Comparison of ENCODE assay signal across 8 cellular contexts in the genomic region with DNA sequence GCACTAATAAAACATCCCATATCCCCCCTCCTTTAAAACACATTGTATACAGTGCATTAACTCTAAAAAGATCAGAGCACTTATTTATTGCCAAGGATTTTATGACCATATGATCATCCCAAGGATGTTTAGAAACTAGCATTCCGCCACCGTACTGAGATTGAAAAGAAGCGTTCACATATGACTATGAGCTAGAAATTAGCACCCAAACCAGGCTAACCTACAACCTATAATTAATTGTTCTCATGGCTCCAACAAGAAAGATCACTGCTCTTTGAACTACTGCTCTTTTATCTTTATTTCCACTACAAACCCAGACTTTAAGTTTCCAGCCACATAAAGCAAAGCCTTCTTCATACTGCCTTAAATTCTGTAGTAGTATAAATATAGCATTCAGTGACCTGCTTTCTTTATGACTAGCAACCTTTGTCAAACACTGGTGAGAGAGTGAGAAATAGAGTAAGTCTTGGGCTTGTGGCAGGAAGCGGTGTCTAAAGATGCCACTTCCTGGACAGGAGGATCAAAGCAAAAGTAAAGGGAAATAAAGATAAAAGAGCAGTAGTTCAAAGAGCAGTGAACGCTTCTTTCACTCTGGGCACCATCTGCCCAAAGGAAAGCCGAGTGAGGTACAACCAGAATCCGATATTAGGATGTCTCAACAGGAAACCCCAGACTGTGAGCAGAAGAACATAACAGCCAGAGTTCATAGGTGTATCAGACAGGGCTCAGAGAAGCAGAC.
A peak's percentile ranks its signal among the peaks of the same experiment; 100 is the strongest.
DNase-seq lines count a peak whose midpoint lies in the region; ATAC-seq and TF ChIP-seq lines count a peak whose summit lies in the region.

No MANE protein-coding gene starts in this region.

- peak overlapping the region in 1 of 12 donors; percentile 27 for H3K27ac ChIP-seq in heart left ventricle

- peaks cover 0 to 5% (median 0%) of the 10 kb centered on the region in 12 donors for H3K4me1 ChIP-seq in heart left ventricle

- H3K36me3 ChIP-seq in heart left ventricle: no peaks in the 10 kb centered on the region

- intact Hi-C loops in heart left ventricle (cut with DNase I): loop anchor here in 4 of 10 donors (5.0 to 10.0 kb wide), 4 partner anchors 202 to 493 kb away; no protein-coding TSS in a partner anchor

- WGBS in heart left ventricle, 4 donors: 76 to 82% (median 80%) methylated on average over 7 of the region's 7 CpGs

- no peak overlapping the region for H3K4me3 ChIP-seq in Jurkat, Clone E6-1 (ENCODE audit: low read length)
- no peak overlapping the region for H3K4me3 ChIP-seq in heart left ventricle

- ATAC-seq in heart left ventricle (no peak), SK-N-SH treated with all-trans-retinoic acid at 6 μM for 48 hours (no peak)

- no peak for TF ChIP-seq POLR2A in heart left ventricle (IDR thresholded peaks at IDR 0.05)

- TF ChIP-seq CTCF in heart left ventricle (IDR thresholded peaks at IDR 0.05): no peak

- no peaks in the 10 kb centered on the region for H3K9me3 ChIP-seq in heart left ventricle

- peak; percentile 58 for DNase-seq in activated gamma-delta T cell treated with Interleukin-2 at 50 U/mL for 16 hours
- DNase-seq in activated gamma-delta T cell (lab: John Stamatoyannopoulos, UW): no peak
- peak; percentile 98 for DNase-seq in Jurkat, Clone E6-1 (ENCODE audit: low read depth, low spot score)
- DNase-seq in activated T-cell treated with anti-CD3 and anti-CD28 coated beads for 1 hour (ENCODE audit: low read depth): peak; percentile 19
- peak; percentile 26 for DNase-seq in stimulated activated CD4-positive, alpha-beta T cell treated with anti-CD3 and anti-CD28 coated beads, Interleukin-2, amount 100 ng/mL, for 4 hours (ENCODE audit: low read depth)
- no peak for DNase-seq in heart left ventricle
- DNase-seq in NCI-H82 (lab: John Stamatoyannopoulos, UW): no peak

- no peaks in the 10 kb centered on the region for H3K27me3 ChIP-seq in heart left ventricle

TF ChIP-seq in SK-N-SH treated with all-trans-retinoic acid at 6 μM for 48 hours, 23 proteins besides CTCF, POLR2A, EP300 and RAD21:
- no peak for TF ChIP-seq ZFP3 (CRISPR knock-in tag; IDR thresholded peaks at IDR 0.05)
- no peak for TF ChIP-seq PATZ1 (CRISPR knock-in tag; IDR thresholded peaks at IDR 0.05; ENCODE audit: borderline replicate concordance)
- no peak for TF ChIP-seq POU6F1 (CRISPR knock-in tag; IDR thresholded peaks at IDR 0.05; ENCODE audit: borderline replicate concordance, low read depth)
- no peak for TF ChIP-seq RARB (CRISPR knock-in tag; IDR thresholded peaks at IDR 0.05)
- TF ChIP-seq ESRRG (CRISPR knock-in tag; IDR thresholded peaks at IDR 0.05): no peak
- TF ChIP-seq SNAI2 (CRISPR knock-in tag; IDR thresholded peaks at IDR 0.05): no peak
- no peak for TF ChIP-seq CSDC2 (CRISPR knock-in tag; IDR thresholded peaks at IDR 0.05)
- TF ChIP-seq GLIS3 (CRISPR knock-in tag; IDR thresholded peaks at IDR 0.05): no peak
- no peak for TF ChIP-seq ZC3H10 (CRISPR knock-in tag; IDR thresholded peaks at IDR 0.05)

Comparison
In these comparisons a context has a peak if more than half of its experiments do, and no peak if none do; other contexts are left out.
1. DNase-seq: peak in activated gamma-delta T cell treated with Interleukin-2 at 50 U/mL for 16 hours (single experiment), Jurkat, Clone E6-1 (single experiment), activated T-cell treated with anti-CD3 and anti-CD28 coated beads for 1 hour (single experiment) and stimulated activated CD4-positive, alpha-beta T cell treated with anti-CD3 and anti-CD28 coated beads, Interleukin-2, amount 100 ng/mL, for 4 hours (single experiment); none in activated gamma-delta T cell (single experiment), heart left ventricle (0 of 5) and NCI-H82 (single experiment).